8 cellular contexts compared by ENCODE assay signal in the genomic region with DNA sequence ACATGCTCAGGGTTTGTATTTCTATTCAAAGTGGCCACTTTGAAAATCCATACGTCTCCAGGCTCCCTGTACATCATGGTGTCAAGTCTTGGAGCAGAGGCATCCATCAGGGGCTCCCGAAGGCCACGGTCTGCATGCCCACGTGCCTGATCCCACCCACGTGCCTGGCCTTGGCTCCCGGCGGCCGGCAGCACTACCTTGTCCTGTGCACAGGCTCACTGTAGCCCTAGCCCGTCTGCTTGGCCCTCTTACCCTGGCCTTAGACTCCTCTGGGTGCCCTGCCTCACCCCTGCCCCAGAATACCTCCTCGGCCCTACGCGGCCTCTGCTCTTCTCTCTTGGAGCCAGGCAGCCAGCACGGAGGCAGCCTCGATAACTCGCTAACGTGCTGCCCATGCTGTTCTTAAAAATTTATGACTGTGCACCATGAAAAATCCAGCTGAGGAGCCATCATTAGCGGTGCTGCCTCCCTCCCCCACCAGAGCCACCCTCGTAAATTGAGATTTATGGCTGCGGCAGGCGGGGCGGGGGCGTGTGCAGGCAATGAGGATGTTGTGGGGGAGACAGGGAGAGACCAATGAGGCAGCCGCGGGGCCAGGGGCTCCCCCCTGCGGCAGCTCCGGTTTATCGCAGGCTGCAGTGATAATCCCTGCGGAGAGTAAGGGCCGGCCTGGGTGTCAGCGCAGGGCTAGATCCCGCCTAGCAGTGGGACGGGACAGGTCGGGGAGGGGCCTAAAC. TPM values are rescaled to one million over a fixed set of nuclear protein-coding genes. Genes with fewer than 3 reads are reported as not detected.
DNase-seq lines count a peak whose midpoint lies in the region; ATAC-seq and TF ChIP-seq lines count a peak whose summit lies in the region.

No MANE protein-coding gene starts in this region.

- H3K4me3 ChIP-seq in A673 (ENCODE audit: low read depth, low read length, poor library complexity, severe bottlenecking), result no peak overlapping the region
- H3K4me3 ChIP-seq in HAP-1, result no peak overlapping the region
- no peak overlapping the region for H3K4me3 ChIP-seq in urinary bladder (ENCODE audit: low read depth, low read length)

- H3K4me1 Mint-ChIP-seq in T-helper 2 cell treated with Interferon-gamma antibody and Interleukin-4, amounts not matched to agents 5 μg/mL and 100 μg/mL, for 36 hours (ENCODE audit: low read depth), result peaks cover 4% of the 10 kb centered on the region
- H3K4me1 Mint-ChIP-seq in effector memory CD8-positive, alpha-beta T cell (ENCODE audit: low read depth in 2 of 2), result peaks cover 4 to 6% of the 10 kb centered on the region in 2 donors
- peaks cover 39% of the 10 kb centered on the region for H3K4me1 Mint-ChIP-seq in nephron

- BruUV-seq in A673 (replicated peaks; lab: Mats Ljungman, UMichigan), result no TSS peak

- no peak overlapping the region for H3K27ac Mint-ChIP-seq in T-helper 2 cell treated with Interferon-gamma antibody and Interleukin-4, amounts not matched to agents 5 μg/mL and 100 μg/mL, for 36 hours
- H3K27ac Mint-ChIP-seq in effector memory CD8-positive, alpha-beta T cell, result no peak overlapping the region
- peak overlapping the region; percentile 8 to 84 (median 57) for H3K27ac Mint-ChIP-seq in nephron

- no peaks in the 10 kb centered on the region for H3K36me3 ChIP-seq in A673 (ENCODE audit: insufficient read depth, low read length, poor library complexity, severe bottlenecking)
- H3K36me3 ChIP-seq in HAP-1 (replicated peaks), result 0 out of 2 replicates have a peak, but pooled peaks cover 6% of the 10 kb centered on the region
- no peaks in the 10 kb centered on the region for H3K36me3 ChIP-seq in urinary bladder (ENCODE audit: insufficient read depth)

- ATAC-seq in effector memory CD8-positive, alpha-beta T cell (replicated peaks), result peak; percentile 59

- 19% methylated on average over 33 of the region's 33 CpGs for WGBS in urinary bladder

- in situ Hi-C loops in HAP-1 (cut with MboI; ENCODE audit: low sequenced_read_pairs), result no loop called here

- H3K36me3 Mint-ChIP-seq in T-helper 2 cell treated with Interferon-gamma antibody and Interleukin-4, amounts not matched to agents 5 μg/mL and 100 μg/mL, for 36 hours (ENCODE audit: low read depth), result no peaks in the 10 kb centered on the region
- H3K36me3 Mint-ChIP-seq in effector memory CD8-positive, alpha-beta T cell (ENCODE audit: insufficient read depth), result peaks cover 3% of the 10 kb centered on the region
- H3K36me3 Mint-ChIP-seq in nephron (ENCODE audit: low read depth), result peaks cover 28% of the 10 kb centered on the region

- peak; percentile 95 for TF ChIP-seq CTCF in A673 (conservative IDR thresholded peaks at IDR 0.05; ENCODE audit: low read depth, low read length)
- peak; percentile 74 to 86 (median 84) for TF ChIP-seq CTCF in nephron (IDR thresholded peaks at IDR 0.05; ENCODE audit: unreplicated experiment in 3 of 3)

- H3K9me3 ChIP-seq in A673 (ENCODE audit: low read depth, low read length, poor library complexity, severe bottlenecking) (no peaks in the 10 kb centered on the region), HAP-1 (no peaks in the 10 kb centered on the region)

- POLR2A ChIA-PET in A673 (lab: Charles Lee; ENCODE audit: low non-redundant PET), result no interaction called here

- no peaks in the 10 kb centered on the region for H3K9me3 Mint-ChIP-seq in T-helper 2 cell treated with Interferon-gamma antibody and Interleukin-4, amounts not matched to agents 5 μg/mL and 100 μg/mL, for 36 hours
- no peaks in the 10 kb centered on the region for H3K9me3 Mint-ChIP-seq in effector memory CD8-positive, alpha-beta T cell
- no peaks in the 10 kb centered on the region for H3K9me3 Mint-ChIP-seq in nephron

- H3K27me3 ChIP-seq in A673 (replicated peaks; ENCODE audit: insufficient read depth, low read depth, low read length, poor library complexity), result no peaks in the 10 kb centered on the region
- no peaks in the 10 kb centered on the region for H3K27me3 ChIP-seq in HAP-1 (ENCODE audit: low read depth)

- no peaks in the 10 kb centered on the region for H3K27me3 Mint-ChIP-seq in T-helper 2 cell treated with Interferon-gamma antibody and Interleukin-4, amounts not matched to agents 5 μg/mL and 100 μg/mL, for 36 hours (ENCODE audit: low read depth)
- H3K27me3 Mint-ChIP-seq in effector memory CD8-positive, alpha-beta T cell, result no peaks in the 10 kb centered on the region
- no peaks in the 10 kb centered on the region for H3K27me3 Mint-ChIP-seq in nephron (ENCODE audit: low read depth)

- CTCF ChIA-PET in A673 (lab: Charles Lee), result interaction anchor here (0.8 to 2.2 kb wide), 3 partner anchors 20 to 357 kb away, joined by 3 to 6 read pairs (median 5); no protein-coding TSS in a partner anchor

- DNase-seq in A673 (ENCODE audit: low spot score), result peak; percentile 95
- peak; percentile 90 to 92 for DNase-seq in HAP-1 (ENCODE audit: low spot score in 2 of 2)
- peak; percentile 32 for DNase-seq in T-helper 2 cell treated with Interferon-gamma antibody and Interleukin-4, amounts not matched to agents 5 μg/mL and 100 μg/mL, for 36 hours (ENCODE audit: low spot score)
- DNase-seq in effector memory CD8-positive, alpha-beta T cell, result peak in 1 of 3 experiments; percentile 16
- no peak for DNase-seq in SW 1271 (lab: John Stamatoyannopoulos, UW)
- no peak for DNase-seq in NCI-H1930 (lab: John Stamatoyannopoulos, UW)

- H3K4me1 ChIP-seq in A673 (ENCODE audit: insufficient read depth, low read length, poor library complexity, severe bottlenecking) (peaks cover 47% of the 10 kb centered on the region), HAP-1 (peaks cover 8% of the 10 kb centered on the region), urinary bladder (ENCODE audit: insufficient read depth) (no peaks in the 10 kb centered on the region)

- H3K27ac ChIP-seq in A673 (ENCODE audit: low read depth, low read length, poor library complexity, severe bottlenecking), result peak overlapping the region; percentile 63
- peak overlapping the region; percentile 32 for H3K27ac ChIP-seq in urinary bladder (ENCODE audit: low read depth)

- intact Hi-C loops in A673 (cut with micrococcal nuclease; ENCODE audit: unreplicated experiment), result no loop called here

- no peak overlapping the region for H3K4me3 Mint-ChIP-seq in T-helper 2 cell treated with Interferon-gamma antibody and Interleukin-4, amounts not matched to agents 5 μg/mL and 100 μg/mL, for 36 hours
- no peak overlapping the region for H3K4me3 Mint-ChIP-seq in effector memory CD8-positive, alpha-beta T cell
- H3K4me3 Mint-ChIP-seq in nephron, result peak overlapping the region; percentile 13 to 37 (median 26)

RNA-seq across cellular contexts. Expression of a gene that starts 24.6 kb away (rescaled TPM):
- 37.3 and 41.0 TPM in 2 replicates for total RNA-seq in A673 (2021)
- total RNA-seq in urinary bladder, result 17.2 TPM
- 33.7 TPM for polyA plus RNA-seq in urinary bladder

Comparison
In these comparisons a context has a peak if more than half of its experiments do, and no peak if none do; other contexts are left out.
1. DNase-seq: peak in A673 (single experiment), HAP-1 (2 of 2) and T-helper 2 cell treated with Interferon-gamma antibody and Interleukin-4, amounts not matched to agents 5 μg/mL and 100 μg/mL, for 36 hours (single experiment); none in SW 1271 (0 of 2) and NCI-H1930 (0 of 2).
2. H3K27ac Mint-ChIP-seq: peak in nephron (3 of 3); none in T-helper 2 cell treated with Interferon-gamma antibody and Interleukin-4, amounts not matched to agents 5 μg/mL and 100 μg/mL, for 36 hours (single experiment) and effector memory CD8-positive, alpha-beta T cell (0 of 2).
3. H3K4me3 Mint-ChIP-seq: peak in nephron (3 of 3); none in T-helper 2 cell treated with Interferon-gamma antibody and Interleukin-4, amounts not matched to agents 5 μg/mL and 100 μg/mL, for 36 hours (single experiment) and effector memory CD8-positive, alpha-beta T cell (0 of 2).